In the genomic region with DNA sequence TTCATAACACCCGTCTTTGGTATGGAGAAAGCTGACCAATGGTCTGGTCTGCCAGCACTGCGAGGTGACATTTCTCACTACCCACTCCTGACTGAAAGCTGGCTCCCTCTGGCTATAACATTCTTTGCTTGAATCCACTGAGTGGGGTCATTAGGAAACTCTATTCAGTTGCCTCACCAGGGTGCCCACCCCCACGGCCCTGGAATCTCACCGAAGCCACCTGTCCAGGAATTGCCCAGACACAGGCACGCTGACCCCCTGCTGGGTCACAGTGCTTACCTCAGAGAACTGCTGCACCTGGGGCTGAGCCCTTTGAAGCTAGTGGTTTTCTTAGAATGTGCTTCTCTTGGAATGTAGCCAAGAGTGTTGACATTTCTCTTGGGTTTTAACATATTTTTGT, we compare ENCODE assay signal across 2 cellular contexts.
TF ChIP-seq lines count a peak whose summit lies in the region.

No MANE protein-coding gene starts in this region.

TF ChIP-seq in GM23338, 12 proteins besides CTCF, POLR2A, EP300 and RAD21:
- TF ChIP-seq, protein P1, sequence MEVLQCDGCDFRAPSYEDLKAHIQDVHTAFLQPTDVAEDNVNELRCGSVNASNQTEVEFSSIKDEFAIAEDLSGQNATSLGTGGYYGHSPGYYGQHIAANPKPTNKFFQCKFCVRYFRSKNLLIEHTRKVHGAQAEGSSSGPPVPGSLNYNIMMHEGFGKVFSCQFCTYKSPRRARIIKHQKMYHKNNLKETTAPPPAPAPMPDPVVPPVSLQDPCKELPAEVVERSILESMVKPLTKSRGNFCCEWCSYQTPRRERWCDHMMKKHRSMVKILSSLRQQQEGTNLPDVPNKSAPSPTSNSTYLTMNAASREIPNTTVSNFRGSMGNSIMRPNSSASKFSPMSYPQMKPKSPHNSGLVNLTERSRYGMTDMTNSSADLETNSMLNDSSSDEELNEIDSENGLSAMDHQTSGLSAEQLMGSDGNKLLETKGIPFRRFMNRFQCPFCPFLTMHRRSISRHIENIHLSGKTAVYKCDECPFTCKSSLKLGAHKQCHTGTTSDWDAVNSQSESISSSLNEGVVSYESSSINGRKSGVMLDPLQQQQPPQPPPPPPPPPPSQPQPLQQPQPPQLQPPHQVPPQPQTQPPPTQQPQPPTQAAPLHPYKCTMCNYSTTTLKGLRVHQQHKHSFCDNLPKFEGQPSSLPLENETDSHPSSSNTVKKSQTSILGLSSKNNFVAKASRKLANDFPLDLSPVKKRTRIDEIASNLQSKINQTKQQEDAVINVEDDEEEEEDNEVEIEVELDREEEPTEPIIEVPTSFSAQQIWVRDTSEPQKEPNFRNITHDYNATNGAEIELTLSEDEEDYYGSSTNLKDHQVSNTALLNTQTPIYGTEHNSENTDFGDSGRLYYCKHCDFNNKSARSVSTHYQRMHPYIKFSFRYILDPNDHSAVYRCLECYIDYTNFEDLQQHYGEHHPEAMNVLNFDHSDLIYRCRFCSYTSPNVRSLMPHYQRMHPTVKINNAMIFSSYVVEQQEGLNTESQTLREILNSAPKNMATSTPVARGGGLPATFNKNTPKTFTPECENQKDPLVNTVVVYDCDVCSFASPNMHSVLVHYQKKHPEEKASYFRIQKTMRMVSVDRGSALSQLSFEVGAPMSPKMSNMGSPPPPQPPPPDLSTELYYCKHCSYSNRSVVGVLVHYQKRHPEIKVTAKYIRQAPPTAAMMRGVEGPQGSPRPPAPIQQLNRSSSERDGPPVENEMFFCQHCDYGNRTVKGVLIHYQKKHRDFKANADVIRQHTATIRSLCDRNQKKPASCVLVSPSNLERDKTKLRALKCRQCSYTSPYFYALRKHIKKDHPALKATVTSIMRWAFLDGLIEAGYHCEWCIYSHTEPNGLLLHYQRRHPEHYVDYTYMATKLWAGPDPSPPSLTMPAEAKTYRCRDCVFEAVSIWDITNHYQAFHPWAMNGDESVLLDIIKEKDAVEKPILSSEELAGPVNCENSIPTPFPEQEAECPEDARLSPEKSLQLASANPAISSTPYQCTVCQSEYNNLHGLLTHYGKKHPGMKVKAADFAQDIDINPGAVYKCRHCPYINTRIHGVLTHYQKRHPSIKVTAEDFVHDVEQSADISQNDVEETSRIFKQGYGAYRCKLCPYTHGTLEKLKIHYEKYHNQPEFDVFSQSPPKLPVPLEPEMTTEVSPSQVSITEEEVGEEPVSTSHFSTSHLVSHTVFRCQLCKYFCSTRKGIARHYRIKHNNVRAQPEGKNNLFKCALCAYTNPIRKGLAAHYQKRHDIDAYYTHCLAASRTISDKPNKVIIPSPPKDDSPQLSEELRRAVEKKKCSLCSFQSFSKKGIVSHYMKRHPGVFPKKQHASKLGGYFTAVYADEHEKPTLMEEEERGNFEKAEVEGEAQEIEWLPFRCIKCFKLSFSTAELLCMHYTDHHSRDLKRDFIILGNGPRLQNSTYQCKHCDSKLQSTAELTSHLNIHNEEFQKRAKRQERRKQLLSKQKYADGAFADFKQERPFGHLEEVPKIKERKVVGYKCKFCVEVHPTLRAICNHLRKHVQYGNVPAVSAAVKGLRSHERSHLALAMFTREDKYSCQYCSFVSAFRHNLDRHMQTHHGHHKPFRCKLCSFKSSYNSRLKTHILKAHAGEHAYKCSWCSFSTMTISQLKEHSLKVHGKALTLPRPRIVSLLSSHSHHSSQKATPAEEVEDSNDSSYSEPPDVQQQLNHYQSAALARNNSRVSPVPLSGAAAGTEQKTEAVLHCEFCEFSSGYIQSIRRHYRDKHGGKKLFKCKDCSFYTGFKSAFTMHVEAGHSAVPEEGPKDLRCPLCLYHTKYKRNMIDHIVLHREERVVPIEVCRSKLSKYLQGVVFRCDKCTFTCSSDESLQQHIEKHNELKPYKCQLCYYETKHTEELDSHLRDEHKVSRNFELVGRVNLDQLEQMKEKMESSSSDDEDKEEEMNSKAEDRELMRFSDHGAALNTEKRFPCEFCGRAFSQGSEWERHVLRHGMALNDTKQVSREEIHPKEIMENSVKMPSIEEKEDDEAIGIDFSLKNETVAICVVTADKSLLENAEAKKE (CRISPR knock-in tag; IDR thresholded peaks at IDR 0.05) = peak; percentile 92
- TF ChIP-seq EZH2 (IDR thresholded peaks at IDR 0.05; ENCODE audit: low read depth, unreplicated experiment) = no peak

TF ChIP-seq in SK-N-SH treated with all-trans-retinoic acid at 6 μM for 48 hours, 23 proteins besides CTCF, POLR2A, EP300 and RAD21 (continued from another document):
- no peak for TF ChIP-seq GLIS3 (CRISPR knock-in tag; IDR thresholded peaks at IDR 0.05)
- TF ChIP-seq, protein P2, sequence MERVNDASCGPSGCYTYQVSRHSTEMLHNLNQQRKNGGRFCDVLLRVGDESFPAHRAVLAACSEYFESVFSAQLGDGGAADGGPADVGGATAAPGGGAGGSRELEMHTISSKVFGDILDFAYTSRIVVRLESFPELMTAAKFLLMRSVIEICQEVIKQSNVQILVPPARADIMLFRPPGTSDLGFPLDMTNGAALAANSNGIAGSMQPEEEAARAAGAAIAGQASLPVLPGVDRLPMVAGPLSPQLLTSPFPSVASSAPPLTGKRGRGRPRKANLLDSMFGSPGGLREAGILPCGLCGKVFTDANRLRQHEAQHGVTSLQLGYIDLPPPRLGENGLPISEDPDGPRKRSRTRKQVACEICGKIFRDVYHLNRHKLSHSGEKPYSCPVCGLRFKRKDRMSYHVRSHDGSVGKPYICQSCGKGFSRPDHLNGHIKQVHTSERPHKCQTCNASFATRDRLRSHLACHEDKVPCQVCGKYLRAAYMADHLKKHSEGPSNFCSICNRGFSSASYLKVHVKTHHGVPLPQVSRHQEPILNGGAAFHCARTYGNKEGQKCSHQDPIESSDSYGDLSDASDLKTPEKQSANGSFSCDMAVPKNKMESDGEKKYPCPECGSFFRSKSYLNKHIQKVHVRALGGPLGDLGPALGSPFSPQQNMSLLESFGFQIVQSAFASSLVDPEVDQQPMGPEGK (CRISPR knock-in tag; IDR thresholded peaks at IDR 0.05; ENCODE audit: borderline replicate concordance) = no peak
- no peak for TF ChIP-seq ZNF565 (CRISPR knock-in tag; conservative IDR thresholded peaks at IDR 0.05; ENCODE audit: low read depth)
- no peak for TF ChIP-seq CREB5 (CRISPR knock-in tag; IDR thresholded peaks at IDR 0.05; ENCODE audit: low read depth)
- TF ChIP-seq ESRRG (CRISPR knock-in tag; IDR thresholded peaks at IDR 0.05) = no peak
- no peak for TF ChIP-seq POU6F1 (CRISPR knock-in tag; IDR thresholded peaks at IDR 0.05; ENCODE audit: borderline replicate concordance, low read depth)
- no peak for TF ChIP-seq ZNF8 (CRISPR knock-in tag; IDR thresholded peaks at IDR 0.05)
- no peak for TF ChIP-seq CSDC2 (CRISPR knock-in tag; IDR thresholded peaks at IDR 0.05)
